34 cellular contexts compared by ENCODE assay signal in the genomic region with DNA sequence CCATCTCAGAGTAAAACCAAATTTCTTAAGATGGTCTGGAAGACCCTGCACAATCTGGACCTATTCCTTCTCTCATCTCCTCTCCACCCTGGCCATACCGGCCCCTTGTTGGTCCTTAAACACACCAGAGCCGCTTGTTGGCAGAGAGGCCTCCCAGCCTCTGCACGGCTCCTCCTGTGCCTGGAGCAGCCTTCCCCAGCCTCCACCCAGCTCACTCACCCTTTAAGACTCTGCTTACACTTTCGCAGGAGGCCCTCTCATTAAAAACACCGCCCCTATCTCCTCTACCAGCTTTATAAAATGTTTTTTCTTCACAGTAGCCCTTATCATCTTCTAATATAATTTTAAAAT. TPM values are rescaled to one million over a fixed set of nuclear protein-coding genes. Genes with fewer than 3 reads are reported as not detected.
"Had no signal": no experiment of that assay in that cellular context is flagged by ENCODE, and none has a peak within 500 bp of the region (broad histone marks: within the 10 kb centered on the region; RNA-seq: fewer than 3 reads in every experiment).

No MANE protein-coding gene starts in this region.

- H3K4me3 ChIP-seq: ascending aorta, esophagus squamous epithelium, heart right ventricle, pancreas, prostate gland, testis, transverse colon, vagina had no signal

- H3K4me1 ChIP-seq: ascending aorta, prostate gland, testis, transverse colon had no signal

- FAIRE-seq: bronchial epithelial cell, colon, pancreas had no signal

- H3K27ac Mint-ChIP-seq: activated CD4-positive, alpha-beta memory T cell treated with anti-CD3 and anti-CD28 coated beads for 36 hours; activated CD4-positive, alpha-beta T cell treated with anti-CD3 and anti-CD28 coated beads, Interleukin-2, amount 10 ng/mL, durations not matched to agents 24 days and 14 days; activated naive CD4-positive, alpha-beta T cell treated with anti-CD3 and anti-CD28 coated beads for 36 hours; activated naive CD8-positive, alpha-beta T cell treated with anti-CD3 and anti-CD28 coated beads for 36 hours; activated T-helper 1 cell treated with anti-CD3 and anti-CD28 coated beads, Interleukin-12 subunit alpha, Interleukin-12 subunit beta, Interleukin-2, Interleukin-4 antibody, amounts not matched to agents 30 ng/mL and 10 ng/mL and 1 ng/mL, durations not matched to agents 14 hours and 24 hours and 36 hours; nephron progenitor cell had no signal

- H3K9me3 Mint-ChIP-seq: activated CD4-positive, alpha-beta memory T cell treated with anti-CD3 and anti-CD28 coated beads for 36 hours; activated CD4-positive, alpha-beta T cell treated with anti-CD3 and anti-CD28 coated beads, Interleukin-2, amount 10 ng/mL, durations not matched to agents 24 days and 14 days; activated naive CD4-positive, alpha-beta T cell treated with anti-CD3 and anti-CD28 coated beads for 36 hours; activated naive CD8-positive, alpha-beta T cell treated with anti-CD3 and anti-CD28 coated beads for 36 hours; activated T-helper 1 cell treated with anti-CD3 and anti-CD28 coated beads, Interleukin-12 subunit alpha, Interleukin-12 subunit beta, Interleukin-2, Interleukin-4 antibody, amounts not matched to agents 30 ng/mL and 10 ng/mL and 1 ng/mL, durations not matched to agents 14 hours and 24 hours and 36 hours; central memory CD8-positive, alpha-beta T cell; naive B cell; nephron progenitor cell had no signal

- DNase-seq: activated CD4-positive, alpha-beta memory T cell treated with anti-CD3 and anti-CD28 coated beads for 36 hours; activated CD4-positive, alpha-beta T cell treated with anti-CD3 and anti-CD28 coated beads, Interleukin-2, amount 10 ng/mL, durations not matched to agents 24 days and 14 days; activated CD8-positive, alpha-beta memory T cell treated with anti-CD3 and anti-CD28 coated beads, Interleukin-2, amount 50 U/mL, for 4 hours; activated effector memory CD4-positive, alpha-beta T cell treated with anti-CD3 and anti-CD28 coated beads, Interleukin-2, amount 50 U/mL, for 16 hours; activated naive CD4-positive, alpha-beta T cell treated with anti-CD3 and anti-CD28 coated beads for 36 hours; activated naive CD8-positive, alpha-beta T cell treated with anti-CD3 and anti-CD28 coated beads for 36 hours; activated T-cell treated with anti-CD3 and anti-CD28 coated beads, Interleukin-2, amount 50 U/mL, for 1 hour; effector CD4-positive, alpha-beta T cell; esophagus squamous epithelium; foreskin melanocyte; heart right ventricle; kidney glomerular epithelial cell; mammary epithelial cell; naive B cell; nephron progenitor cell; stimulated activated naive CD4-positive, alpha-beta T cell; testis; transverse colon had no signal

- H3K27me3 ChIP-seq: ascending aorta, esophagus squamous epithelium, neutrophil, pancreas, testis, transverse colon, vagina had no signal

- H3K36me3 Mint-ChIP-seq: activated CD4-positive, alpha-beta memory T cell treated with anti-CD3 and anti-CD28 coated beads for 36 hours; activated naive CD8-positive, alpha-beta T cell treated with anti-CD3 and anti-CD28 coated beads for 36 hours; naive B cell had no signal

- H3K9me3 ChIP-seq: ascending aorta, esophagus squamous epithelium, heart right ventricle, neutrophil, pancreas, prostate gland, testis, transverse colon, vagina had no signal

- H3K36me3 ChIP-seq: ascending aorta, esophagus squamous epithelium, heart right ventricle, neutrophil, pancreas, prostate gland, transverse colon, vagina had no signal

- H3K4me1 Mint-ChIP-seq: activated CD4-positive, alpha-beta T cell treated with anti-CD3 and anti-CD28 coated beads, Interleukin-2, amount 10 ng/mL, durations not matched to agents 24 days and 14 days; activated naive CD8-positive, alpha-beta T cell treated with anti-CD3 and anti-CD28 coated beads for 36 hours; central memory CD8-positive, alpha-beta T cell; naive B cell had no signal

- ATAC-seq: activated CD4-positive, CD25-positive, alpha-beta regulatory T cell treated with anti-CD3 and anti-CD28 coated beads, Interleukin-2, amount 50 U/mL, for 24 hours had no signal

- H3K27ac ChIP-seq: ascending aorta, epithelial cell of prostate, neutrophil, prostate gland, testis, vagina had no signal

- H3K4me3 Mint-ChIP-seq: activated CD4-positive, alpha-beta memory T cell treated with anti-CD3 and anti-CD28 coated beads for 36 hours; activated CD4-positive, alpha-beta T cell treated with anti-CD3 and anti-CD28 coated beads, Interleukin-2, amount 10 ng/mL, durations not matched to agents 24 days and 14 days; activated naive CD4-positive, alpha-beta T cell treated with anti-CD3 and anti-CD28 coated beads for 36 hours; activated naive CD8-positive, alpha-beta T cell treated with anti-CD3 and anti-CD28 coated beads for 36 hours; activated T-helper 1 cell treated with anti-CD3 and anti-CD28 coated beads, Interleukin-12 subunit alpha, Interleukin-12 subunit beta, Interleukin-2, Interleukin-4 antibody, amounts not matched to agents 30 ng/mL and 10 ng/mL and 1 ng/mL, durations not matched to agents 14 hours and 24 hours and 36 hours; central memory CD8-positive, alpha-beta T cell; naive B cell; nephron progenitor cell had no signal

RNA-seq across cellular contexts. Expression of a gene that starts 49.8 kb away (rescaled TPM):
- total RNA-seq: activated CD4-positive, alpha-beta memory T cell treated with anti-CD3 and anti-CD28 coated beads for 36 hours; activated CD4-positive, alpha-beta T cell treated with anti-CD3 and anti-CD28 coated beads, Interleukin-2, amount 10 ng/mL, durations not matched to agents 24 days and 14 days; activated CD8-positive, alpha-beta memory T cell treated with anti-CD3 and anti-CD28 coated beads for 36 hours; activated naive CD4-positive, alpha-beta T cell treated with anti-CD3 and anti-CD28 coated beads for 36 hours; activated naive CD8-positive, alpha-beta T cell treated with anti-CD3 and anti-CD28 coated beads for 36 hours; activated T-helper 1 cell treated with anti-CD3 and anti-CD28 coated beads, Interleukin-12 subunit alpha, Interleukin-12 subunit beta, Interleukin-2, Interleukin-4 antibody, amounts not matched to agents 30 ng/mL and 10 ng/mL and 1 ng/mL, durations not matched to agents 14 hours and 24 hours and 36 hours; ascending aorta; bronchial epithelial cell; dermis blood vessel endothelial cell; esophagus squamous epithelium; glomerular endothelial cell; heart right ventricle; left lobe of liver; mammary epithelial cell; T-helper 1 cell treated with Interleukin-12 subunit alpha and Interleukin-12 subunit beta and Interleukin-4 antibody, amounts not matched to agents 30 ng/mL and 1 ng/mL, for 36 hours; transverse colon; vagina had no signal
- polyA plus RNA-seq: heart right ventricle, mammary epithelial cell had no signal
